In genomic region chr6:18245079-18245478, GRCh38 we compare ENCODE assay signal across 11 cellular contexts.
"Had no signal": no experiment of that assay in that cellular context is flagged by ENCODE, and none has a peak within 500 bp of the region (broad histone marks: within the 10 kb centered on the region; RNA-seq: fewer than 3 reads in every experiment).

No MANE protein-coding gene starts in this region.

- DNase-seq: effector CD8-positive, alpha-beta T cell; islet precursor cell; left ventricle myocardium superior; posterior cingulate gyrus; SW 1271 had no signal

- H3K27ac ChIP-seq: cardiac muscle cell, coronary artery, gastroesophageal sphincter, skin epidermis, VCaP had no signal

- ATAC-seq: gastroesophageal sphincter, left ventricle myocardium superior had no signal

- H3K27me3 ChIP-seq: cardiac muscle cell, gastroesophageal sphincter had no signal

- H3K27me3 Mint-ChIP-seq: activated T-cell treated with anti-CD3 and anti-CD28 coated beads, Interleukin-2, amount 50 U/mL, for 24 hours had no signal

- H3K9me3 ChIP-seq: gastroesophageal sphincter had no signal

- H3K4me3 ChIP-seq: cardiac muscle cell, coronary artery, gastroesophageal sphincter, skin epidermis had no signal
